27 cellular contexts compared by ENCODE assay signal in the genomic region with DNA sequence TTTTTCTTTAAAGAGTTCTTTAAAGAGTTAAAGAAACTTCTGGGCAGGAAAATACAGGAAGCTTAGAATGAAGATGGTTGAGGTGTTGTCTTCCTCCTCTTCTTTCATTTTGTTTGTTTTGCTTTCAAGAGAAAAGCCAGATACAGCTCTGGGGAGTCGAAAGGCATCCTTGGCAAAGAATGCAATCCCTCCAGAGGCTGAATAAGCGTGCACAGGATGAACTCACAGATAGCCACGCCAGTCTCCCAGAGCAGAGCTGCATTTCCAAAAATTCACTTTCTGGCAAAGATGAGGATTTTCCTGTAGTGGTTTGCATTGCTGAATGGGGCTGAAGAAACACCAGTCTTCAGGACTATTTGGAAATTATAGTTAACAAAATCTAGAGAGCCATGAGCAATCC.
DNase-seq lines count a peak whose midpoint lies in the region; ATAC-seq and TF ChIP-seq lines count a peak whose summit lies in the region.
"Had no signal": no experiment of that assay in that cellular context is flagged by ENCODE, and none has a peak within 500 bp of the region (broad histone marks: within the 10 kb centered on the region; RNA-seq: fewer than 3 reads in every experiment).

No MANE protein-coding gene starts in this region.

- DNase-seq in SK-N-MC (ENCODE audit: low read depth, low spot score) (no peak), fibroblast of mammary gland (ENCODE audit: low read depth) (peak; percentile 51), NCI-H774 (lab: John Stamatoyannopoulos, UW) (no peak), brain microvascular endothelial cell (no peak), hepatic stellate cell (ENCODE audit: low spot score) (no peak)
- DNase-seq: activated CD8-positive, alpha-beta memory T cell treated with anti-CD3 and anti-CD28 coated beads, Interleukin-2, amount 50 U/mL, for 48 hours; activated CD8-positive, alpha-beta T cell treated with anti-CD3 and anti-CD28 coated beads for 36 hours; activated naive CD4-positive, alpha-beta T cell treated with anti-CD3 and anti-CD28 coated beads for 36 hours; adrenal gland; CD8-positive, alpha-beta memory T cell; colonic mucosa; effector memory CD4-positive, alpha-beta T cell; foreskin keratinocyte; NCI-H1105; NCI-H187 treated with DMSO at 0.1 percent for 48 hours; NCI-H2171; NCI-H510A; retina; stimulated activated CD8-positive, alpha-beta memory T cell treated with anti-CD3 and anti-CD28 coated beads, Interleukin-4, amount 100 ng/mL, for 48 hours; stimulated activated naive CD8-positive, alpha-beta T cell treated with anti-CD3 and anti-CD28 coated beads, Interleukin-15, amount 100 ng/mL, for 72 hours had no signal

- H3K4me3 ChIP-seq in BLaER1 (no peak overlapping the region), SK-N-MC (no peak overlapping the region; the same call in 1 of the 2 replicates), fibroblast of mammary gland (ENCODE audit: control insufficient read depth, low read depth, low read length) (no peak overlapping the region), mesodermal cell (ENCODE audit: extremely low read depth, insufficient read depth, low read length, poor library complexity, severe bottlenecking) (no peak overlapping the region), brain microvascular endothelial cell (ENCODE audit: low read depth, low read length) (no peak overlapping the region)
- H3K4me3 ChIP-seq: adrenal gland, colonic mucosa, heart right ventricle, K562 had no signal

- H3K4me2 ChIP-seq in BLaER1: peak overlapping the region; percentile 55

- peaks cover 21% of the 10 kb centered on the region; the same call in 1 of the 2 replicates for H4K20me1 ChIP-seq in BLaER1

- H3K9ac ChIP-seq in BLaER1 (no peak overlapping the region), SK-N-MC (ENCODE audit: insufficient read length) (no peak overlapping the region)
- H3K9ac ChIP-seq: parathyroid adenoma had no signal

- H3K36me3 ChIP-seq in BLaER1: peaks cover under 1% of the 10 kb centered on the region; the same call in 1 of the 2 replicates
- no peaks in the 10 kb centered on the region for H3K36me3 ChIP-seq in SK-N-MC (ENCODE audit: insufficient read depth, low read length)
- no peaks in the 10 kb centered on the region for H3K36me3 ChIP-seq in mesodermal cell (ENCODE audit: control insufficient read depth, insufficient read depth, low read length)
- H3K36me3 ChIP-seq in brain microvascular endothelial cell (replicated peaks): no peaks in the 10 kb centered on the region
- H3K36me3 ChIP-seq: adrenal gland, colonic mucosa, heart right ventricle had no signal

- TF ChIP-seq CTCF in fibroblast of mammary gland (conservative IDR thresholded peaks at IDR 0.05; ENCODE audit: control insufficient read depth, insufficient read depth, low read depth, low read length) (no peak), brain microvascular endothelial cell (IDR thresholded peaks at IDR 0.05; ENCODE audit: low read depth, low read length, missing control alignments) (no peak)

- in situ Hi-C loops in brain microvascular endothelial cell (cut with HindIII; ENCODE audit: low pct_ligation_motif_present, low sequenced_read_pairs): no loop called here

- H3K4me1 ChIP-seq in BLaER1 (peaks cover 25% of the 10 kb centered on the region), mesodermal cell (ENCODE audit: control insufficient read depth, insufficient read depth, low read length, poor library complexity, severe bottlenecking) (peaks cover 17% of the 10 kb centered on the region)
- H3K4me1 ChIP-seq: adrenal gland, colonic mucosa, foreskin keratinocyte, heart right ventricle, parathyroid adenoma had no signal

- WGBS in mesodermal cell (ENCODE audit: insufficient coverage in 2 of 2), 2 experiments: 38 to 44% methylated on average over 2 to 3 of the region's 3 CpGs

- H3K27me3 ChIP-seq in BLaER1 (no peaks in the 10 kb centered on the region), brain microvascular endothelial cell (replicated peaks) (no peaks in the 10 kb centered on the region)
- H3K27me3 ChIP-seq: adrenal gland, colonic mucosa, foreskin keratinocyte, heart right ventricle had no signal

- H3K9me3 ChIP-seq in BLaER1: no peaks in the 10 kb centered on the region
- H3K9me3 ChIP-seq in SK-N-MC (ENCODE audit: low read depth, low read length): no peaks in the 10 kb centered on the region
- H3K9me3 ChIP-seq in mesodermal cell (ENCODE audit: control insufficient read depth, low read length): no peaks in the 10 kb centered on the region
- H3K9me3 ChIP-seq: adrenal gland, colonic mucosa had no signal

- ATAC-seq in GM18519 (IDR thresholded peaks at IDR 0.05; ENCODE audit: low FRiP score, unreplicated experiment): no peak
- ATAC-seq: activated CD8-positive, alpha-beta T cell treated with anti-CD3 and anti-CD28 coated beads for 36 hours; foreskin keratinocyte; K562; stimulated activated naive CD8-positive, alpha-beta T cell treated with anti-CD3 and anti-CD28 coated beads, Interleukin-15, amount 100 ng/mL, for 72 hours had no signal

- H3K27ac ChIP-seq in BLaER1 (0 out of 2 replicates have a peak overlapping the region, but pooled peaks have one; percentile 1), SK-N-MC (peak overlapping the region; percentile 81; the same call in 1 of the 2 replicates), mesodermal cell (ENCODE audit: low read depth, low read length, severe bottlenecking) (peak overlapping the region; percentile 77), brain microvascular endothelial cell (no peak overlapping the region)
- H3K27ac ChIP-seq: adrenal gland, colonic mucosa, foreskin keratinocyte, heart right ventricle, parathyroid adenoma, RWPE1 had no signal
